In the genomic region with DNA sequence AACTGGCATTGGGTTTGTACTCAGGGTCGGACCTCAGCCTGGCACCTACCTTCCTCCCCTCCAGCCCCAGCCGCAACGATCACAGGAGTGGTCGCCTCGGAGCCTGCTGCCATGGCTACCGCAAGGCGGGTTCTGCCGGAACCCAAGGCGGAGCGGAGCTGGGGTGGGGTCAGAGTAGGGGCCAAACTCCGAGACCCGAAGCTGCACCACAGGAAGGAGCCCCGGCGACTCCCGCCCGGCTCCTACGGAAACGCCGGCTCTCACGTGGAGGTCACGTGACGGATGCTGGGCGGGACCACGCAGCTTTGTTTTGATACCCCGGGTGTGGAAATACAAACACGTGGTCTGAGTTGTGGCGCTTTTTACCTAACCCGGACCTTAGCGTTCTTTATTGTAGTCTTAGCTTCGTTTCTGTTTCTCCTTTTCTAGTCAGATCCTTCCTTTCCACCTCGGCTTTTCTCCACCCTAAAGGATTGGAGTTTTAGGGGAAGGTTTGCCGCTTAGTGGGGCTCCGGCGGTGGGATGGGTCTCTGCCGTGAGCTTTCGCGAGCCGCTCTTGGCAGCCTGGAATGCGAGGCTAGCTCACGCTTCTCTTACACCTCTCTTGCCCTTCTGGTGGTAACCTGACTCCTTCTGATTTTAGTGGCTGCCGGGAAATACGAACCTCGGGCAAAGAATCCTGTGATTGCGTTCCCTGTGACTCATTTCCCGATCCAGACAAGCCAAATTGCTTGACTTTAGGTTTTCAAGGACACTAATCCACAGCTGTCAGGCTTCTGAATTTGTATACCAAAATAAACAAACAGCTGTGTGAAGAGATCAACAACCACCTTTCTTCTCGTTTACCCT, we compare ENCODE assay signal across 8 cellular contexts. TPM values are rescaled to one million over a fixed set of nuclear protein-coding genes. Genes with fewer than 3 reads are reported as not detected.
DNase-seq lines count a peak whose midpoint lies in the region; ATAC-seq and TF ChIP-seq lines count a peak whose summit lies in the region.

Gene HSPBAP1, minus strand, starts transcription at position 264 of the 849 bp plus-strand sequence. Its CDS starts 151 bp downstream, at position 113.

- H2AFZ ChIP-seq in smooth muscle cell (ENCODE audit: low read depth): peak within 1 kb of the TSS; percentile 88

- TF ChIP-seq POLR2A in GM15510 (IDR thresholded peaks at IDR 0.05; ENCODE audit: borderline replicate concordance, extremely low read depth, insufficient read length): peak; percentile 85
- peak; percentile 53 to 81 (median 78) for TF ChIP-seq POLR2A in body of pancreas (IDR thresholded peaks at IDR 0.05)

- H3K9me3 ChIP-seq in body of pancreas: no peaks in the 10 kb centered on the region
- no peaks in the 10 kb centered on the region for H3K9me3 ChIP-seq in iPS-18c (ENCODE audit: control insufficient read depth, insufficient read depth, low read length)
- no peaks in the 10 kb centered on the region for H3K9me3 ChIP-seq in smooth muscle cell (replicated peaks; ENCODE audit: low read depth)

- WGBS in body of pancreas, 2 donors: 0 to 1% methylated on average over 24 to 45 of the region's 46 CpGs
- WGBS in smooth muscle cell (ENCODE audit: low lambda C conversion rate): under 1% methylated on average over 46 of the region's 46 CpGs

- peaks cover 5% of the 10 kb centered on the region for H4K20me1 ChIP-seq in smooth muscle cell (ENCODE audit: low read depth)

- H3K27me3 ChIP-seq in body of pancreas (no peaks in the 10 kb centered on the region), smooth muscle cell (ENCODE audit: low read depth) (no peaks in the 10 kb centered on the region)

- H3K79me2 ChIP-seq in smooth muscle cell (ENCODE audit: low read depth): peaks cover 17% of the 10 kb centered on the region

- H3K36me3 ChIP-seq in body of pancreas (replicated peaks in 1 of 2; ENCODE audit: insufficient read depth in 1 of 2, low read depth in 2 of 2) (no peaks in the 10 kb centered on the region), smooth muscle cell (ENCODE audit: low read depth) (no peaks in the 10 kb centered on the region)

- no peaks in the 10 kb centered on the region for H3F3A ChIP-seq in smooth muscle cell (ENCODE audit: low read depth)

- H3K4me1 ChIP-seq in body of pancreas: peaks cover 30% of the 10 kb centered on the region
- H3K4me1 ChIP-seq in smooth muscle cell (ENCODE audit: low read depth): peaks cover 17% of the 10 kb centered on the region

- TF ChIP-seq CTCF in body of pancreas (IDR thresholded peaks at IDR 0.05) (peak in 1 of 7 experiments; percentile 2), smooth muscle cell (IDR thresholded peaks at IDR 0.05; ENCODE audit: borderline replicate concordance, insufficient read depth, poor library complexity, severe bottlenecking) (no peak)

- H3K4me3 ChIP-seq in body of pancreas: peak within 1 kb of the TSS; percentile 67 to 87
- peak within 1 kb of the TSS; percentile 60 for H3K4me3 ChIP-seq in iPS-18c (ENCODE audit: insufficient read depth, low read depth, low read length)
- H3K4me3 ChIP-seq in smooth muscle cell: peak within 1 kb of the TSS; percentile 95

- ATAC-seq in HG02938 (IDR thresholded peaks at IDR 0.05; ENCODE audit: unreplicated experiment): peak; percentile 55
- ATAC-seq in body of pancreas: peak; percentile 70
- ATAC-seq in GM21723 (IDR thresholded peaks at IDR 0.05; ENCODE audit: unreplicated experiment): no peak

- H3K27ac ChIP-seq in body of pancreas: peak within 1 kb of the TSS; percentile 94 to 99 (median 96)
- H3K27ac ChIP-seq in smooth muscle cell (ENCODE audit: low read depth): peak within 1 kb of the TSS; percentile 79

- intact Hi-C loops in body of pancreas (cut with DNase I): no loop called here

- DNase-seq in SK-N-DZ (ENCODE audit: low spot score): peak; percentile 95
- DNase-seq in body of pancreas: peak; percentile 89 to 95 (median 93)
- DNase-seq in smooth muscle cell (lab: John Stamatoyannopoulos, UW; ENCODE audit: unreplicated experiment): no peak
- no peak for DNase-seq in NK-92 (lab: John Stamatoyannopoulos, UW; ENCODE audit: unreplicated experiment)

- peak within 1 kb of the TSS; percentile 73 for H3K9ac ChIP-seq in smooth muscle cell (ENCODE audit: low read depth)

- peak within 1 kb of the TSS; percentile 85 for H3K4me2 ChIP-seq in smooth muscle cell

RNA-seq across cellular contexts. Expression of gene HSPBAP1, which starts in this region (rescaled TPM):
- polyA plus RNA-seq in SK-N-DZ (2014; cell fraction: cytosol; rRNA removed): 13.9 and 22.1 TPM in 2 replicates
- polyA plus RNA-seq in SK-N-DZ (2014; cell fraction: nucleus; rRNA removed): 24.3 and 39.7 TPM in 2 replicates
- total RNA-seq in body of pancreas: 1 to 10 TPM; 9.2 to 9.6 TPM
- total RNA-seq in smooth muscle cell: 3.6 and 4.8 TPM in 2 replicates
- polyA plus RNA-seq in smooth muscle cell: 2.7 and 5.4 TPM in 2 replicates

Comparison
In these comparisons a context has a peak if more than half of its experiments do, and no peak if none do; other contexts are left out.
1. DNase-seq: peak in SK-N-DZ (single experiment) and body of pancreas (4 of 4); none in smooth muscle cell (single experiment) and NK-92 (single experiment).
2. Peak in every context shown above with its lines, with median percentiles within 50 percentile points of each other: H3K4me3 ChIP-seq.